In genomic region chr20:44887466-44887865, GRCh38 we compare ENCODE assay signal across 10 cellular contexts. TPM values are rescaled to one million over a fixed set of nuclear protein-coding genes. Genes with fewer than 3 reads are reported as not detected.
DNase-seq lines count a peak whose midpoint lies in the region; ATAC-seq lines count a peak whose summit lies in the region.
"Had no signal": no experiment of that assay in that cellular context is flagged by ENCODE, and none has a peak within 500 bp of the region (broad histone marks: within the 10 kb centered on the region; RNA-seq: fewer than 3 reads in every experiment).

No MANE protein-coding gene starts in this region.

- peak overlapping the region; percentile 99 for H3K9ac ChIP-seq in adipocyte (ENCODE audit: low read length)

- H3K27ac Mint-ChIP-seq in memory B cell, result peak overlapping the region; percentile 91

- no peaks in the 10 kb centered on the region for H3K27me3 ChIP-seq in right cardiac atrium (ENCODE audit: control insufficient read depth, insufficient read depth)
- H3K27me3 ChIP-seq in adipocyte (replicated peaks; ENCODE audit: control insufficient read depth, insufficient read depth, low read length), result no peaks in the 10 kb centered on the region
- H3K27me3 ChIP-seq in aorta (ENCODE audit: control insufficient read depth in 1 of 2, insufficient read depth in 2 of 2, low read length in 1 of 2), result no peaks in the 10 kb centered on the region
- H3K27me3 ChIP-seq: adrenal gland had no signal

- H3K27me3 Mint-ChIP-seq in memory B cell, result no peaks in the 10 kb centered on the region

- H3K4me3 ChIP-seq in right cardiac atrium (ENCODE audit: low read length), result peak overlapping the region; percentile 91
- H3K4me3 ChIP-seq in adipocyte (ENCODE audit: low read length), result peak overlapping the region; percentile 99
- peak overlapping the region; percentile 22 to 52 for H3K4me3 ChIP-seq in aorta (ENCODE audit: low read length in 2 of 2)

- DNase-seq in right cardiac atrium (no peak), Right ventricle myocardium superior (no peak), adipocyte (ENCODE audit: low read depth) (no peak), memory B cell (ENCODE audit: low spot score in 2 of 2) (no peak), aorta (no peak), NCI-H2029 (lab: John Stamatoyannopoulos, UW) (no peak)
- DNase-seq: adrenal gland, DMS153 had no signal

- intact Hi-C loops in right cardiac atrium (cut with DNase I) (no loop called here), Right ventricle myocardium superior (cut with DNase I) (loop anchor here (10.0 kb wide), 1 partner anchor 673 kb away; the partner anchor contains the start of gene OSER1), aorta (cut with DNase I) (loop anchor here (5.0 to 10.0 kb wide), 4 partner anchors 70 to 547 kb away; partner anchors contain the start of genes KCNK15 (in 1 of the 2) and STK4 (in 1 of the 2))

- H3K27ac ChIP-seq in right cardiac atrium (ENCODE audit: low read length) (no peak overlapping the region), aorta (ENCODE audit: low read depth in 1 of 2, low read length in 2 of 2) (no peak overlapping the region)

- WGBS in right cardiac atrium, result 39% methylated on average over 4 of the region's 4 CpGs
- WGBS in aorta, 2 donors, result 37 to 40% methylated on average over 4 of the region's 4 CpGs

- ATAC-seq in right cardiac atrium (no peak), Right ventricle myocardium superior (ENCODE audit: poor library complexity) (no peak), memory B cell (ENCODE audit: low read depth) (no peak), aorta (ENCODE audit: low FRiP score) (no peak), HG03565 (IDR thresholded peaks at IDR 0.05; ENCODE audit: unreplicated experiment) (no peak), GM21390 (IDR thresholded peaks at IDR 0.05; ENCODE audit: unreplicated experiment) (no peak)

- no peaks in the 10 kb centered on the region for H3K36me3 ChIP-seq in adipocyte (ENCODE audit: control insufficient read depth, insufficient read depth, low read length, severe bottlenecking)
- H3K36me3 ChIP-seq in aorta (ENCODE audit: control insufficient read depth in 1 of 2, insufficient read depth in 2 of 2, low read length in 1 of 2), result no peaks in the 10 kb centered on the region
- H3K36me3 ChIP-seq: adrenal gland had no signal

- peaks cover 5% of the 10 kb centered on the region for H3K36me3 Mint-ChIP-seq in memory B cell

- peak overlapping the region; percentile 89 for H3K4me3 Mint-ChIP-seq in memory B cell

- peaks cover 46% of the 10 kb centered on the region for H3K4me1 Mint-ChIP-seq in memory B cell

- H3K9me3 ChIP-seq in right cardiac atrium (ENCODE audit: control insufficient read depth, low read length) (no peaks in the 10 kb centered on the region), adipocyte (ENCODE audit: control insufficient read depth, low read length) (no peaks in the 10 kb centered on the region), aorta (ENCODE audit: control insufficient read depth, low read length) (no peaks in the 10 kb centered on the region)
- H3K9me3 ChIP-seq: adrenal gland had no signal

- H3K9me3 Mint-ChIP-seq in memory B cell, result no peaks in the 10 kb centered on the region

- peaks cover 9% of the 10 kb centered on the region for H3K4me1 ChIP-seq in right cardiac atrium (ENCODE audit: control insufficient read depth, insufficient read depth, low read length)
- H3K4me1 ChIP-seq in adipocyte (ENCODE audit: control insufficient read depth, insufficient read depth, low read length), result peaks cover 68% of the 10 kb centered on the region
- peaks cover 0 to 4% of the 10 kb centered on the region in 2 donors for H3K4me1 ChIP-seq in aorta (ENCODE audit: control insufficient read depth in 1 of 2, insufficient read depth in 2 of 2, low read length in 2 of 2)

RNA-seq across cellular contexts. Expression of gene YWHAB, which starts 2.0 kb away (rescaled TPM):
- 100 to 1,000 TPM in 3 of 4 donors, 10 to 100 TPM in 1; 87.8 to 121 (median 111) TPM for total RNA-seq in right cardiac atrium
- 53.4 TPM for polyA plus RNA-seq in right cardiac atrium
- total RNA-seq in Right ventricle myocardium superior, result 96.3 TPM
- total RNA-seq in aorta, result 100 to 1,000 TPM; 166 to 167 TPM
- polyA plus RNA-seq in aorta, result 100 to 1,000 TPM; 105 to 117 TPM

RNA-seq across cellular contexts. Expression of gene PABPC1L, which starts 22.4 kb away (rescaled TPM):
- total RNA-seq in right cardiac atrium (1 to 10 TPM; 3.6 to 5.3 (median 4.1) TPM), Right ventricle myocardium superior (2.7 TPM), aorta (10 to 100 TPM; 21.6 to 27.2 TPM)
- polyA plus RNA-seq in right cardiac atrium (3.3 TPM), aorta (10 to 100 TPM in 1 of 2 donors, 1 to 10 TPM in 1; 1.4 to 77.2 TPM)

Comparison
In these comparisons a context has a peak if more than half of its experiments do, and no peak if none do; other contexts are left out.
1. intact Hi-C loops: an anchor here in Right ventricle myocardium superior (10.0 kb wide) and aorta (5.0 to 10.0 kb wide); none called in right cardiac atrium.
2. H3K4me3 ChIP-seq: peak in every context shown above with its lines; median percentile 99 in adipocyte; 91 in right cardiac atrium; 37 in aorta.